In genomic region chr1:27527223-27527856, GRCh38 we compare ENCODE assay signal across 8 cellular contexts.
DNase-seq lines count a peak whose midpoint lies in the region; ATAC-seq lines count a peak whose summit lies in the region.

No MANE protein-coding gene starts in this region.

- H3K36me3 Mint-ChIP-seq in stimulated activated memory B cell treated with anti-CD40 and anti-IgM and Interleukin-4, amounts not matched to agents 10 μg/mL and 1 μg/mL and 100 μg/mL, for 72 hours: no peaks in the 10 kb centered on the region

- H3K4me3 Mint-ChIP-seq in stimulated activated memory B cell treated with anti-CD40 and anti-IgM and Interleukin-4, amounts not matched to agents 10 μg/mL and 1 μg/mL and 100 μg/mL, for 72 hours: peak overlapping the region; percentile 20

- no peaks in the 10 kb centered on the region for H3K9me3 Mint-ChIP-seq in stimulated activated memory B cell treated with anti-CD40 and anti-IgM and Interleukin-4, amounts not matched to agents 10 μg/mL and 1 μg/mL and 100 μg/mL, for 72 hours

- peak overlapping the region; percentile 88 for H3K27ac Mint-ChIP-seq in stimulated activated memory B cell treated with anti-CD40 and anti-IgM and Interleukin-4, amounts not matched to agents 10 μg/mL and 1 μg/mL and 100 μg/mL, for 72 hours

- peak; percentile 1 for ATAC-seq in stimulated activated memory B cell treated with anti-CD40 and anti-IgM and Interleukin-4, amounts not matched to agents 10 μg/mL and 1 μg/mL and 100 μg/mL, for 72 hours
- ATAC-seq in HG03439 (IDR thresholded peaks at IDR 0.05; ENCODE audit: unreplicated experiment): no peak
- no peak for ATAC-seq in HG02798 (IDR thresholded peaks at IDR 0.05; ENCODE audit: poor library complexity, unreplicated experiment)

- peak overlapping the region; percentile 89 for H3K27ac ChIP-seq in angular gyrus (ENCODE audit: low read depth, low read length)

- peak; percentile 52 to 74 (median 68) for DNase-seq in stimulated activated naive CD4-positive, alpha-beta T cell (lab: John Stamatoyannopoulos, UW)
- DNase-seq in stimulated activated naive CD4-positive, alpha-beta T cell treated with Interleukin-2 at 50 U/mL for 16 hours (lab: John Stamatoyannopoulos, UW): no peak
- DNase-seq in NCI-H82 treated with DMSO at 0.1 percent for 48 hours (lab: John Stamatoyannopoulos, UW; ENCODE audit: unreplicated experiment) (peak; percentile 96), iPS-NIHi7 (ENCODE audit: extremely low spot score) (peak; percentile 90)

- no peaks in the 10 kb centered on the region for H3K27me3 Mint-ChIP-seq in stimulated activated memory B cell treated with anti-CD40 and anti-IgM and Interleukin-4, amounts not matched to agents 10 μg/mL and 1 μg/mL and 100 μg/mL, for 72 hours

- H3K4me1 Mint-ChIP-seq in stimulated activated memory B cell treated with anti-CD40 and anti-IgM and Interleukin-4, amounts not matched to agents 10 μg/mL and 1 μg/mL and 100 μg/mL, for 72 hours: peaks cover 56% of the 10 kb centered on the region
